23 cellular contexts compared by ENCODE assay signal in genomic region chr17:50070908-50071680, GRCh38.
"Had no signal": no experiment of that assay in that cellular context is flagged by ENCODE, and none has a peak within 500 bp of the region (broad histone marks: within the 10 kb centered on the region; RNA-seq: fewer than 3 reads in every experiment).

No MANE protein-coding gene starts in this region.

- H3K27ac ChIP-seq: brain microvascular endothelial cell, cardiac muscle cell, Peyer's patch had no signal

- H3K9me3 Mint-ChIP-seq: activated CD4-positive, alpha-beta T cell treated with anti-CD3 and anti-CD28 coated beads, Interleukin-2, amount 10 ng/mL, durations not matched to agents 7 days and 5 days; activated naive CD4-positive, alpha-beta T cell treated with anti-CD3 and anti-CD28 coated beads, Interleukin-2, amount 10 ng/mL, durations not matched to agents 7 days and 5 days; activated naive CD8-positive, alpha-beta T cell treated with anti-CD3 and anti-CD28 coated beads for 36 hours; activated T-helper 2 cell treated with anti-CD3 and anti-CD28 coated beads, Interferon-gamma antibody, Interleukin-2, Interleukin-4, amounts not matched to agents 10 μg/mL and 5 μg/mL and 100 μg/mL, durations not matched to agents 14 hours and 24 hours and 36 hours had no signal

- DNase-seq: activated CD4-positive, alpha-beta memory T cell treated with anti-CD3 and anti-CD28 coated beads for 36 hours; activated CD4-positive, alpha-beta T cell treated with anti-CD3 and anti-CD28 coated beads, Interleukin-2, amount 10 ng/mL, durations not matched to agents 7 days and 5 days; activated CD4-positive, CD25-positive, alpha-beta regulatory T cell; activated CD8-positive, alpha-beta memory T cell treated with anti-CD3 and anti-CD28 coated beads for 24 hours; activated gamma-delta T cell treated with Interleukin-2 at 50 U/mL for 16 hours; activated naive CD4-positive, alpha-beta T cell treated with anti-CD3 and anti-CD28 coated beads, Interleukin-2, amount 10 ng/mL, durations not matched to agents 7 days and 5 days; activated naive CD8-positive, alpha-beta T cell treated with anti-CD3 and anti-CD28 coated beads for 36 hours; activated T-cell treated with anti-CD3 and anti-CD28 coated beads, Interleukin-2, amount 50 U/mL, for 72 hours; brain microvascular endothelial cell; Karpas-422; MM.1S; NCI-H1417; NCI-H1694; NCI-H2029; NCI-H2107; NCI-H524; Peyer's patch; SIG-M5; T-helper 17 cell; T-helper 9 cell had no signal

- ATAC-seq: activated T-cell treated with anti-CD3 and anti-CD28 coated beads, Interleukin-2, amount 50 U/mL, for 72 hours; K562; T-helper 17 cell had no signal

- H3K27me3 Mint-ChIP-seq: activated CD4-positive, alpha-beta memory T cell treated with anti-CD3 and anti-CD28 coated beads for 36 hours; activated CD4-positive, alpha-beta T cell treated with anti-CD3 and anti-CD28 coated beads, Interleukin-2, amount 10 ng/mL, durations not matched to agents 7 days and 5 days; activated naive CD4-positive, alpha-beta T cell treated with anti-CD3 and anti-CD28 coated beads, Interleukin-2, amount 10 ng/mL, durations not matched to agents 7 days and 5 days; activated naive CD8-positive, alpha-beta T cell treated with anti-CD3 and anti-CD28 coated beads for 36 hours; T-helper 17 cell had no signal

- H3K27me3 ChIP-seq: brain microvascular endothelial cell, cardiac muscle cell, Peyer's patch had no signal

- H3K4me1 Mint-ChIP-seq: activated naive CD4-positive, alpha-beta T cell treated with anti-CD3 and anti-CD28 coated beads, Interleukin-2, amount 10 ng/mL, durations not matched to agents 7 days and 5 days; activated naive CD8-positive, alpha-beta T cell treated with anti-CD3 and anti-CD28 coated beads for 36 hours had no signal

- H3K27ac Mint-ChIP-seq: activated CD4-positive, alpha-beta memory T cell treated with anti-CD3 and anti-CD28 coated beads for 36 hours; activated CD4-positive, alpha-beta T cell treated with anti-CD3 and anti-CD28 coated beads, Interleukin-2, amount 10 ng/mL, durations not matched to agents 7 days and 5 days; activated naive CD4-positive, alpha-beta T cell treated with anti-CD3 and anti-CD28 coated beads, Interleukin-2, amount 10 ng/mL, durations not matched to agents 7 days and 5 days; activated naive CD8-positive, alpha-beta T cell treated with anti-CD3 and anti-CD28 coated beads for 36 hours; activated T-cell treated with anti-CD3 and anti-CD28 coated beads, Interleukin-2, amount 50 U/mL, for 72 hours; activated T-helper 2 cell treated with anti-CD3 and anti-CD28 coated beads, Interferon-gamma antibody, Interleukin-2, Interleukin-4, amounts not matched to agents 10 μg/mL and 5 μg/mL and 100 μg/mL, durations not matched to agents 14 hours and 24 hours and 36 hours had no signal

- H3K4me1 ChIP-seq: Peyer's patch had no signal

- H3K9me3 ChIP-seq: Peyer's patch had no signal

- H3K4me3 ChIP-seq: cardiac muscle cell, K562, Peyer's patch had no signal

- H3K4me3 Mint-ChIP-seq: activated CD4-positive, alpha-beta memory T cell treated with anti-CD3 and anti-CD28 coated beads for 36 hours; activated CD4-positive, alpha-beta T cell treated with anti-CD3 and anti-CD28 coated beads, Interleukin-2, amount 10 ng/mL, durations not matched to agents 7 days and 5 days; activated naive CD4-positive, alpha-beta T cell treated with anti-CD3 and anti-CD28 coated beads, Interleukin-2, amount 10 ng/mL, durations not matched to agents 7 days and 5 days; activated naive CD8-positive, alpha-beta T cell treated with anti-CD3 and anti-CD28 coated beads for 36 hours; activated T-cell treated with anti-CD3 and anti-CD28 coated beads, Interleukin-2, amount 50 U/mL, for 72 hours; T-helper 17 cell had no signal
